ENCODE assay signal across 23 cellular contexts in genomic region chr11:18264677-18265542, GRCh38. TPM values are rescaled to one million over a fixed set of nuclear protein-coding genes. Genes with fewer than 3 reads are reported as not detected.
"Had no signal": no experiment of that assay in that cellular context is flagged by ENCODE, and none has a peak within 500 bp of the region (broad histone marks: within the 10 kb centered on the region; RNA-seq: fewer than 3 reads in every experiment).

No MANE protein-coding gene starts in this region.

- H3K9me3 Mint-ChIP-seq: activated naive CD4-positive, alpha-beta T cell treated with anti-CD3 and anti-CD28 coated beads, Interleukin-2, amount 10 ng/mL, durations not matched to agents 7 days and 5 days; activated T-helper 2 cell treated with anti-CD3 and anti-CD28 coated beads, Interferon-gamma antibody, Interleukin-2, Interleukin-4, amounts not matched to agents 10 μg/mL and 5 μg/mL and 100 μg/mL, durations not matched to agents 14 hours and 24 hours and 36 hours; nephron had no signal

- H3K36me3 ChIP-seq: adrenal gland, esophagus squamous epithelium, right atrium auricular region had no signal

- H3K4me1 Mint-ChIP-seq: nephron had no signal

- H3K4me1 ChIP-seq: adrenal gland, right atrium auricular region had no signal

- H3K9me3 ChIP-seq: adrenal gland, esophagus squamous epithelium, right atrium auricular region had no signal

- DNase-seq: activated CD4-positive, alpha-beta T cell treated with anti-CD3 and anti-CD28 coated beads for 1 hour; activated CD4-positive, alpha-beta T cell treated with anti-CD3 and anti-CD28 coated beads, Interleukin-2, amount 50 U/mL, for 48 hours; activated CD8-positive, alpha-beta memory T cell treated with anti-CD3 and anti-CD28 coated beads, Interleukin-2, amount 10 ng/mL, durations not matched to agents 7 days and 5 days; activated naive CD4-positive, alpha-beta T cell treated with anti-CD3 and anti-CD28 coated beads, Interleukin-2, amount 10 ng/mL, durations not matched to agents 7 days and 5 days; activated T-cell treated with anti-CD3 and anti-CD28 coated beads, Interleukin-2, amount 50 U/mL, for 1 hour; esophagus squamous epithelium; hypothalamus; left ventricle myocardium superior; mesendoderm; small intestine; stimulated activated CD4-positive, alpha-beta T cell treated with anti-CD3 and anti-CD28 coated beads, Interleukin-4, amount 100 ng/mL, for 4 hours; stimulated activated CD8-positive, alpha-beta memory T cell treated with anti-CD3 and anti-CD28 coated beads, Interleukin-4, amount 100 ng/mL, for 48 hours; stimulated activated naive CD8-positive, alpha-beta T cell treated with anti-CD3 and anti-CD28 coated beads, Interleukin-15, Interleukin-2, amounts not matched to agents 100 U/mL and 50 U/mL, for 24 hours; T1000 had no signal

- H3K4me3 Mint-ChIP-seq: activated CD8-positive, alpha-beta memory T cell treated with anti-CD3 and anti-CD28 coated beads, Interleukin-2, amount 10 ng/mL, durations not matched to agents 7 days and 5 days; activated naive CD4-positive, alpha-beta T cell treated with anti-CD3 and anti-CD28 coated beads, Interleukin-2, amount 10 ng/mL, durations not matched to agents 7 days and 5 days; nephron had no signal

- FAIRE-seq: endometrium, small intestine had no signal

- H3K4me3 ChIP-seq: adrenal gland, esophagus squamous epithelium, right atrium auricular region had no signal

- ATAC-seq: activated CD8-positive, alpha-beta memory T cell treated with anti-CD3 and anti-CD28 coated beads, Interleukin-2, amount 10 ng/mL, durations not matched to agents 7 days and 5 days; left ventricle myocardium superior; stimulated activated naive CD8-positive, alpha-beta T cell treated with anti-CD3 and anti-CD28 coated beads, Interleukin-15, Interleukin-2, amounts not matched to agents 100 U/mL and 50 U/mL, for 24 hours had no signal

- H3K27ac ChIP-seq: adrenal gland, right atrium auricular region had no signal

- H3K27me3 ChIP-seq: adrenal gland, esophagus squamous epithelium, right atrium auricular region had no signal

- H3K36me3 Mint-ChIP-seq: activated naive CD4-positive, alpha-beta T cell treated with anti-CD3 and anti-CD28 coated beads, Interleukin-2, amount 10 ng/mL, durations not matched to agents 7 days and 5 days had no signal

- H3K27ac Mint-ChIP-seq: activated naive CD4-positive, alpha-beta T cell treated with anti-CD3 and anti-CD28 coated beads, Interleukin-2, amount 10 ng/mL, durations not matched to agents 7 days and 5 days; activated T-helper 2 cell treated with anti-CD3 and anti-CD28 coated beads, Interferon-gamma antibody, Interleukin-2, Interleukin-4, amounts not matched to agents 10 μg/mL and 5 μg/mL and 100 μg/mL, durations not matched to agents 14 hours and 24 hours and 36 hours; nephron; progenitor cell of endocrine pancreas had no signal

RNA-seq across cellular contexts. Expression of gene SAA1, which starts 1.2 kb away (rescaled TPM):
- total RNA-seq: activated CD8-positive, alpha-beta memory T cell treated with anti-CD3 and anti-CD28 coated beads, Interleukin-2, amount 10 ng/mL, durations not matched to agents 7 days and 5 days; activated T-helper 2 cell treated with anti-CD3 and anti-CD28 coated beads, Interferon-gamma antibody, Interleukin-2, Interleukin-4, amounts not matched to agents 10 μg/mL and 5 μg/mL and 100 μg/mL, durations not matched to agents 14 hours and 24 hours and 36 hours; progenitor cell of endocrine pancreas had no signal

RNA-seq across cellular contexts. Expression of gene SAA2, which starts 16.4 kb away (rescaled TPM):
- total RNA-seq: activated CD8-positive, alpha-beta memory T cell treated with anti-CD3 and anti-CD28 coated beads, Interleukin-2, amount 10 ng/mL, durations not matched to agents 7 days and 5 days; activated T-helper 2 cell treated with anti-CD3 and anti-CD28 coated beads, Interferon-gamma antibody, Interleukin-2, Interleukin-4, amounts not matched to agents 10 μg/mL and 5 μg/mL and 100 μg/mL, durations not matched to agents 14 hours and 24 hours and 36 hours; progenitor cell of endocrine pancreas had no signal

RNA-seq across cellular contexts. Expression of gene SAA4, which starts 28.3 kb away (rescaled TPM):
- total RNA-seq: activated CD8-positive, alpha-beta memory T cell treated with anti-CD3 and anti-CD28 coated beads, Interleukin-2, amount 10 ng/mL, durations not matched to agents 7 days and 5 days; activated T-helper 2 cell treated with anti-CD3 and anti-CD28 coated beads, Interferon-gamma antibody, Interleukin-2, Interleukin-4, amounts not matched to agents 10 μg/mL and 5 μg/mL and 100 μg/mL, durations not matched to agents 14 hours and 24 hours and 36 hours; cardiac septum; fibroblast of villous mesenchyme; kidney epithelial cell; left ventricle myocardium superior; progenitor cell of endocrine pancreas; right atrium auricular region had no signal
